17 cellular contexts compared by ENCODE assay signal in the genomic region with DNA sequence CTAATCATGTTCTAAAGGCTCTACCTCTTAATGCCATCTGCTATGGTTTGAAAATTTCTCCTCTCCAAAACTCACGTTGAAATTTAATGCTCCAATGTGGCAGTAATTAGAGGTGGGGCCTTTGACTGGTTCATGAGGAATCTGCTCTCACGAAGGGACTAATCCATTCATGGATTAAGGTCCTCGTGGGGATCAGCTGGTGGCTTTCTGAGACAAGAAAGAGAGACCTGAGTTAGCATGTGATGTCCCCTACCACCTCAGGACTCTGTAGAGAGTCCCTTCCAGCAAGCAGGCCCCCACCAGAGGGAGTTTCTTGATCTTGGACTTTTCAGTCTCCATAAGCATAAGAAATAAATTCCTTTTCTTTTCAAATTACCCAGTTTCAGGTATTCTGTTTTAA.
A peak's percentile ranks its signal among the peaks of the same experiment; 100 is the strongest.
DNase-seq lines count a peak whose midpoint lies in the region; ATAC-seq and TF ChIP-seq lines count a peak whose summit lies in the region.
"Had no signal": no experiment of that assay in that cellular context is flagged by ENCODE, and none has a peak within 500 bp of the region (broad histone marks: within the 10 kb centered on the region; RNA-seq: fewer than 3 reads in every experiment).

No MANE protein-coding gene starts in this region.

- H3K9me3 ChIP-seq in left ventricle myocardium inferior (replicated peaks) (no peaks in the 10 kb centered on the region), WERI-Rb-1 (ENCODE audit: severe bottlenecking) (no peaks in the 10 kb centered on the region)
- H3K9me3 ChIP-seq: SJCRH30 had no signal

- no peaks in the 10 kb centered on the region for H3K9me3 Mint-ChIP-seq in glutamatergic neuron (ENCODE audit: unreplicated experiment)
- peaks cover 7 to 17% of the 10 kb centered on the region in 2 donors for H3K9me3 Mint-ChIP-seq in natural killer cell

- TF ChIP-seq CTCF in left ventricle myocardium inferior (IDR thresholded peaks at IDR 0.05; ENCODE audit: borderline replicate concordance): peak; percentile 8
- no peak for TF ChIP-seq CTCF in WERI-Rb-1 (IDR thresholded peaks at IDR 0.05; ENCODE audit: low read depth, low read length)
- no peak for TF ChIP-seq CTCF in glutamatergic neuron (IDR thresholded peaks at IDR 0.05; ENCODE audit: partially characterized antibody, unreplicated experiment)
- TF ChIP-seq CTCF in natural killer cell (IDR thresholded peaks at IDR 0.05): no peak

- peaks cover 37% of the 10 kb centered on the region for H3K4me1 Mint-ChIP-seq in glutamatergic neuron (ENCODE audit: low read depth, unreplicated experiment)
- H3K4me1 Mint-ChIP-seq in natural killer cell: no peaks in the 10 kb centered on the region

- peak overlapping the region; percentile 23 for H3K4me3 Mint-ChIP-seq in glutamatergic neuron (ENCODE audit: unreplicated experiment)
- H3K4me3 Mint-ChIP-seq in natural killer cell: no peak overlapping the region

- intact Hi-C loops in left ventricle myocardium inferior (cut with micrococcal nuclease) (loop anchor here (10.0 kb wide), 1 partner anchor 64 kb away; a partner anchor contains a TSS), Right ventricle myocardium superior (cut with DNase I) (no loop called here), natural killer cell (cut with micrococcal nuclease) (no loop called here)

- H3K27ac Mint-ChIP-seq in glutamatergic neuron (ENCODE audit: unreplicated experiment) (peak overlapping the region; percentile 65), natural killer cell (no peak overlapping the region)

- no peak for ATAC-seq in Right ventricle myocardium superior (ENCODE audit: poor library complexity)
- ATAC-seq in GM18858 (IDR thresholded peaks at IDR 0.05; ENCODE audit: unreplicated experiment): no peak
- no peak for ATAC-seq in natural killer cell
- ATAC-seq: K562 had no signal

- peaks cover 9% of the 10 kb centered on the region for H3K36me3 ChIP-seq in left ventricle myocardium inferior
- no peaks in the 10 kb centered on the region for H3K36me3 ChIP-seq in WERI-Rb-1

- no peaks in the 10 kb centered on the region for H3K27me3 ChIP-seq in left ventricle myocardium inferior (ENCODE audit: low read depth)
- no peaks in the 10 kb centered on the region for H3K27me3 ChIP-seq in WERI-Rb-1 (ENCODE audit: insufficient read depth, low read depth, severe bottlenecking)
- H3K27me3 ChIP-seq: BLaER1 treated with 17β-estradiol and CSF1 and Interleukin-3, amounts not matched to agents 10 nM and 100 nM; SJCRH30 had no signal

- H3K4me3 ChIP-seq in left ventricle myocardium inferior (no peak overlapping the region), WERI-Rb-1 (ENCODE audit: low read depth, low read length) (no peak overlapping the region)
- H3K4me3 ChIP-seq: BLaER1 treated with 17β-estradiol and CSF1 and Interleukin-3, amounts not matched to agents 10 nM and 100 nM; K562; SJCRH30 had no signal

- H3K27me3 Mint-ChIP-seq in glutamatergic neuron (ENCODE audit: unreplicated experiment) (peaks cover 4% of the 10 kb centered on the region), natural killer cell (ENCODE audit: low read depth in 2 of 2) (no peaks in the 10 kb centered on the region)

- H3K36me3 Mint-ChIP-seq in glutamatergic neuron (ENCODE audit: unreplicated experiment): no peaks in the 10 kb centered on the region
- H3K36me3 Mint-ChIP-seq in natural killer cell: no peaks in the 10 kb centered on the region

- DNase-seq in left ventricle myocardium inferior: no peak
- no peak for DNase-seq in Right ventricle myocardium superior
- peak; percentile 58 for DNase-seq in WERI-Rb-1
- no peak for DNase-seq in glutamatergic neuron
- DNase-seq in natural killer cell: no peak
- no peak for DNase-seq in mucosa of gallbladder (ENCODE audit: low spot score)
- DNase-seq in SKM-1 (lab: John Stamatoyannopoulos, UW; ENCODE audit: unreplicated experiment): no peak
- DNase-seq: DMS153, EL, NCI-H1417, NCI-H1930, NCI-H510A treated with DMSO at 0.1 percent for 48 hours, RPMI8226 had no signal

- no peak overlapping the region for H3K27ac ChIP-seq in left ventricle myocardium inferior (replicated peaks)
- H3K27ac ChIP-seq in WERI-Rb-1: no peak overlapping the region
- H3K27ac ChIP-seq: BLaER1 treated with 17β-estradiol and CSF1 and Interleukin-3, amounts not matched to agents 10 nM and 100 nM; SJCRH30 had no signal

- H3K4me1 ChIP-seq in left ventricle myocardium inferior: peaks cover 17% of the 10 kb centered on the region
- H3K4me1 ChIP-seq: SJCRH30 had no signal
